Comparison of ENCODE assay signal across 35 cellular contexts in the genomic region with DNA sequence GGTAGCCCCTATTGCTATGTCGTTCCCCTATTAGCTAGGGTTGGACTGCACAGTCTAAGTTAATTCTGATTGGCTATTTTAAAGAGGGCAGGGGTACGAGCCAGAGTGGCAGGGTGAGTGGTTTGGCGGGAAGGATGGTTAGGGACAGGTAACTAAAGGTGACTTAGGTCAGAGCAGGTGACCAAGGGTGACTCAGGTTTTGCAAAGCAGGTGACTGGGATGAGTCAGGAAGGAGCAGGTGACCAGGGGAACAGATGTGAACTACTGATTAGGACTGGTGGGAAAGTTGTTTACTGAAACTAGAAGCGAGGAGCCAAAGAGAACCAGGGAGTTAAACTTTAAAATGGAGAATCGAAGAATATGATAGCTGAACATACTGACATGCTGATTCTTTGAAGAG.
"Had no signal": no experiment of that assay in that cellular context is flagged by ENCODE, and none has a peak within 500 bp of the region (broad histone marks: within the 10 kb centered on the region; RNA-seq: fewer than 3 reads in every experiment).

No MANE protein-coding gene starts in this region.

- H3K9me3 ChIP-seq: Peyer's patch had no signal

- H3K36me3 ChIP-seq: brain microvascular endothelial cell, cardiac muscle cell, Peyer's patch had no signal

- H3K4me1 ChIP-seq: Peyer's patch had no signal

- H3K4me3 Mint-ChIP-seq: activated CD4-positive, alpha-beta T cell treated with anti-CD3 and anti-CD28 coated beads, Interleukin-2, amount 10 ng/mL, durations not matched to agents 24 days and 14 days; activated CD8-positive, alpha-beta T cell treated with anti-CD3 and anti-CD28 coated beads for 36 hours; activated naive CD8-positive, alpha-beta T cell treated with anti-CD3 and anti-CD28 coated beads for 36 hours; activated T-cell treated with anti-CD3 and anti-CD28 coated beads, Interleukin-2, amount 50 U/mL, for 72 hours; activated T-helper 17 cell treated with anti-CD3 and anti-CD28 coated beads, Interleukin-2, amount 50 U/mL, for 72 hours; T-helper 1 cell treated with Interleukin-12 subunit alpha and Interleukin-12 subunit beta and Interleukin-4 antibody, amounts not matched to agents 30 μg/mL and 1 μg/mL, for 36 hours; T-helper 2 cell treated with Interferon-gamma antibody and Interleukin-4, amounts not matched to agents 5 μg/mL and 100 μg/mL, for 36 hours had no signal

- H3K4me3 ChIP-seq: cardiac muscle cell, Peyer's patch had no signal

- H3K27ac Mint-ChIP-seq: activated CD4-positive, alpha-beta T cell treated with anti-CD3 and anti-CD28 coated beads, Interleukin-2, amount 10 ng/mL, durations not matched to agents 24 days and 14 days; activated CD8-positive, alpha-beta T cell treated with anti-CD3 and anti-CD28 coated beads for 36 hours; activated naive CD8-positive, alpha-beta T cell treated with anti-CD3 and anti-CD28 coated beads for 36 hours; activated T-cell treated with anti-CD3 and anti-CD28 coated beads, Interleukin-2, amount 50 U/mL, for 72 hours; activated T-helper 17 cell treated with anti-CD3 and anti-CD28 coated beads, Interleukin-2, amount 50 U/mL, for 72 hours; T-helper 1 cell treated with Interleukin-12 subunit alpha and Interleukin-12 subunit beta and Interleukin-4 antibody, amounts not matched to agents 30 μg/mL and 1 μg/mL, for 36 hours; T-helper 2 cell treated with Interferon-gamma antibody and Interleukin-4, amounts not matched to agents 5 μg/mL and 100 μg/mL, for 36 hours had no signal

- ATAC-seq: activated CD8-positive, alpha-beta T cell treated with anti-CD3 and anti-CD28 coated beads for 36 hours; activated T-cell treated with anti-CD3 and anti-CD28 coated beads, Interleukin-2, amount 50 U/mL, for 72 hours; activated T-helper 17 cell treated with anti-CD3 and anti-CD28 coated beads, Interleukin-2, amount 50 U/mL, for 72 hours; PC-3; SK-N-SH treated with all-trans-retinoic acid at 6 μM for 48 hours had no signal

- H3K9me3 Mint-ChIP-seq: activated T-helper 17 cell treated with anti-CD3 and anti-CD28 coated beads, Interleukin-2, amount 50 U/mL, for 72 hours had no signal

- DNase-seq: activated CD4-positive, alpha-beta T cell treated with anti-CD3 and anti-CD28 coated beads, Interleukin-2, amount 10 ng/mL, durations not matched to agents 24 days and 14 days; activated CD4-positive, alpha-beta T cell treated with anti-CD3 and anti-CD28 coated beads, Interleukin-2, amount 50 U/mL, for 4 hours; activated CD8-positive, alpha-beta T cell treated with anti-CD3 and anti-CD28 coated beads for 36 hours; activated effector memory CD4-positive, alpha-beta T cell treated with anti-CD3 and anti-CD28 coated beads, Interleukin-2, amount 50 U/mL, for 16 hours; activated naive CD4-positive, alpha-beta T cell; activated naive CD4-positive, alpha-beta T cell treated with anti-CD3 and anti-CD28 coated beads, Interleukin-2, amount 50 U/mL, for 16 hours; activated naive CD8-positive, alpha-beta T cell treated with anti-CD3 and anti-CD28 coated beads for 36 hours; activated T-cell treated with anti-CD3 and anti-CD28 coated beads, Interleukin-2, amount 50 U/mL, for 1 hour; activated T-cell treated with anti-CD3 and anti-CD28 coated beads, Interleukin-2, amount 50 U/mL, for 72 hours; amniotic stem cell; aorta; brain microvascular endothelial cell; KG1; MM.1S; MV-4-11; NCI-H1092; NCI-H1436 treated with DMSO at 0.1 percent for 48 hours; NCI-H187; NCI-H2029 treated with DMSO at 0.1 percent for 48 hours; NCI-H2107; NCI-H2171; NCI-H510A; NCI-H526; NCI-H748 treated with DMSO at 0.1 percent for 48 hours; NK-92 treated with Interleukin-12 subunit alpha and Interleukin-12 subunit beta, amount 100 ng/mL, for 24 hours; PC-3; Peyer's patch; RPMI8226; SHP77 treated with DMSO at 0.1 percent for 48 hours; SW 1271 had no signal

- H3K27me3 ChIP-seq: brain microvascular endothelial cell, cardiac muscle cell, Peyer's patch had no signal

- H3K27ac ChIP-seq: brain microvascular endothelial cell, cardiac muscle cell, Peyer's patch had no signal

- H3K4me1 Mint-ChIP-seq: activated CD4-positive, alpha-beta T cell treated with anti-CD3 and anti-CD28 coated beads, Interleukin-2, amount 10 ng/mL, durations not matched to agents 24 days and 14 days; activated naive CD8-positive, alpha-beta T cell treated with anti-CD3 and anti-CD28 coated beads for 36 hours; activated T-helper 17 cell treated with anti-CD3 and anti-CD28 coated beads, Interleukin-2, amount 50 U/mL, for 72 hours had no signal

- H3K27me3 Mint-ChIP-seq: activated CD4-positive, alpha-beta T cell treated with anti-CD3 and anti-CD28 coated beads, Interleukin-2, amount 10 ng/mL, durations not matched to agents 24 days and 14 days; activated CD8-positive, alpha-beta T cell treated with anti-CD3 and anti-CD28 coated beads for 36 hours; activated naive CD8-positive, alpha-beta T cell treated with anti-CD3 and anti-CD28 coated beads for 36 hours; activated T-helper 17 cell treated with anti-CD3 and anti-CD28 coated beads, Interleukin-2, amount 50 U/mL, for 72 hours had no signal
